9 cellular contexts compared by ENCODE assay signal in the genomic region with DNA sequence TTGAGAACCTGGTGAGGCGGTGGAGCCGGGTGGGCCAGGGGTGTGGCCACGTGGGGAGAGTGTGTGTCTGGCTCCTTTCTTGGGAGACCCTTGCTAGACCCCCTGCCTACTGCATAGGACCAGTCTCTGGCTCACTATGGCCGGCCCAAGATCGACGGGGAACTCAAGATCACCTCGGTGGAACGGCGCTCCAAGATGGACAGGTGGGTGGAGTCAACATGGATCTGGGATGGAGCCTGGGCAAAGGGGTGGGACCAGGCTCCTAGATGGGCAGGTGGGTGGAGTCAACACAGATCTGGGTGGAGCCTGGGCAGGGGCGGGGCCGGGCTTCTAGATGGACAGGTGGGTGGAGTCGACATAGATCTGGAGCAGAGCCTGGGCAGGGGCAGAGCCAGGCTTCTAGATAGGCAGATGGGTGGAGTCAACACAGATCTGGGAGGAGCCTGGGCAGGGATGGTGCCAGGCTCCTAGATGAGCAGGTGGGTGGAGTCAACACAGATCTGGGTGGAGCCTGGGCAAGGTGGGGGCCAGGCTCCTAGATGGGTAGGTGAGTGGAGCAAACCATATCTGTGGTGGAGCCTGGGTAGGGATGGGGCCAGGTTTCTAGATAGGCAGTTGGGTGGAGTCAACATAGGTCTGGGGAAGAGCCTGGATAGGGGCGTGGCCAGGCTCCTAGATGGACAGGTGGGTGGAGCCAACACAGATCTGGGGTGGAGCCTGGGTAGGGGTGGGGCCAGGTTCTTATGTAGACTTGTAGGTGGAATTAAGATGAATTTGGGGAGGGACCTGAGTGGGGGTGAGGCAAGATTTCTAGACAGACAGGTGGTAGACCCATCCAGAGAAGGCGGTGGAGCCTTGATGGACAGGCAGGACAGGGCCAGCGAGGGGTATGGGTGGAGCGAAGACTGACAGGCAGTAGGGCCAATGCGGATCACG. TPM values are rescaled to one million over a fixed set of nuclear protein-coding genes. Genes with fewer than 3 reads are reported as not detected.
A peak's percentile ranks its signal among the peaks of the same experiment; 100 is the strongest.
DNase-seq lines count a peak whose midpoint lies in the region; ATAC-seq, FAIRE-seq and TF ChIP-seq lines count a peak whose summit lies in the region.
"Had no signal": no experiment of that assay in that cellular context is flagged by ENCODE, and none has a peak within 500 bp of the region (broad histone marks: within the 10 kb centered on the region; RNA-seq: fewer than 3 reads in every experiment).

No MANE protein-coding gene starts in this region.

- TF ChIP-seq POLR2A in HepG2 (IDR thresholded peaks at IDR 0.05; ENCODE audit: insufficient read depth in 1 of 2, low read depth in 2 of 2, low read length in 2 of 2), result no peak

- H3K4me1 ChIP-seq in CD4-positive, CD25-positive, alpha-beta regulatory T cell (ENCODE audit: control insufficient read depth, insufficient read depth, low read length, poor library complexity, severe bottlenecking), result no peaks in the 10 kb centered on the region
- no peaks in the 10 kb centered on the region for H3K4me1 ChIP-seq in HepG2 (ENCODE audit: insufficient read depth, low read length)

- no peak overlapping the region for H3K4me2 ChIP-seq in HepG2 (ENCODE audit: low read depth, low read length)

- peak overlapping the region in 2 of 3 donors; percentile 47 to 87 for H3K27ac Mint-ChIP-seq in CD4-positive, CD25-positive, alpha-beta regulatory T cell
- H3K27ac Mint-ChIP-seq in memory B cell, result peak overlapping the region; percentile 60

- no TSS peak for BruUV-seq in HepG2 (replicated peaks; lab: Mats Ljungman, UMichigan)

- H3K36me3 ChIP-seq in CD4-positive, CD25-positive, alpha-beta regulatory T cell (ENCODE audit: control insufficient read depth, insufficient read depth, low read length), result peaks cover 82% of the 10 kb centered on the region
- no peaks in the 10 kb centered on the region for H3K36me3 ChIP-seq in HepG2 (replicated peaks in 1 of 2; ENCODE audit: control insufficient read depth in 1 of 2, insufficient read depth in 2 of 2, low read length in 2 of 2)

- no peaks in the 10 kb centered on the region for H3K9me3 ChIP-seq in CD4-positive, CD25-positive, alpha-beta regulatory T cell (ENCODE audit: control insufficient read depth in 2 of 2, low read length in 2 of 2)
- H3K9me3 ChIP-seq in HepG2 (ENCODE audit: low read length), result no peaks in the 10 kb centered on the region

- no peaks in the 10 kb centered on the region for H3K27me3 ChIP-seq in CD4-positive, CD25-positive, alpha-beta regulatory T cell (ENCODE audit: control insufficient read depth, insufficient read depth, low read length)
- H3K27me3 ChIP-seq in HepG2 (ENCODE audit: control insufficient read depth in 1 of 2, insufficient read depth in 2 of 2, low read length in 2 of 2), result peaks cover 0 to 5% of the 10 kb centered on the region in 2 experiments; a peak in 2 of 5 replicates

- CTCF ChIA-PET in HepG2 (lab: Yijun Ruan, JAX; ENCODE audit: low intra/inter-chr PET ratio, low total read pairs), result no interaction called here

- POLR2A ChIA-PET in HepG2 (lab: Yijun Ruan, JAX), result no interaction called here

- no peak for TF ChIP-seq RAD21 in HepG2 (CRISPR knock-in tag; IDR thresholded peaks at IDR 0.05)

- DNase-seq in CD4-positive, CD25-positive, alpha-beta regulatory T cell, result peak in 2 of 3 donors; percentile 6 to 55
- DNase-seq in HT-29 (ENCODE audit: low spot score), result peak; percentile 38
- DNase-seq in activated CD4-positive, alpha-beta T cell treated with anti-CD3 and anti-CD28 coated beads, Interleukin-2, amount 50 U/mL, for 48 hours, result peak; percentile 60 to 70
- no peak for DNase-seq in memory B cell (ENCODE audit: low spot score in 2 of 2)
- no peak for DNase-seq in HepG2 (ENCODE audit: low spot score)
- no peak for DNase-seq in NCI-H510A treated with DMSO at 0.1 percent for 48 hours (lab: John Stamatoyannopoulos, UW)
- no peak for DNase-seq in ACHN
- DNase-seq in GOT3 (lab: John Stamatoyannopoulos, UW), result no peak
- DNase-seq: left cardiac atrium had no signal

- in situ Hi-C loops in HepG2 (cut with HindIII; ENCODE audit: extremely low pct_ligation_motif_present, low pct_unique_long_range_greater_than_20kb), result no loop called here
- in situ Hi-C loops in ACHN (cut with HindIII; ENCODE audit: low pct_ligation_motif_present, low pct_unique_long_range_greater_than_20kb, low sequenced_read_pairs), result no loop called here

- H4K20me1 ChIP-seq in HepG2 (ENCODE audit: insufficient read depth, low read length), result no peaks in the 10 kb centered on the region

- intact Hi-C loops in HepG2 (cut with micrococcal nuclease; ENCODE audit: unreplicated experiment), result no loop called here

- H3K4me1 Mint-ChIP-seq in CD4-positive, CD25-positive, alpha-beta regulatory T cell, result peaks cover 0 to 5% (median 2%) of the 10 kb centered on the region in 4 donors
- peaks cover 16% of the 10 kb centered on the region for H3K4me1 Mint-ChIP-seq in memory B cell

- peaks cover 61% of the 10 kb centered on the region for H3K36me3 Mint-ChIP-seq in CD4-positive, CD25-positive, alpha-beta regulatory T cell
- H3K36me3 Mint-ChIP-seq in memory B cell, result peaks cover 62% of the 10 kb centered on the region

- H3K4me3 Mint-ChIP-seq in CD4-positive, CD25-positive, alpha-beta regulatory T cell, result no peak overlapping the region
- no peak overlapping the region for H3K4me3 Mint-ChIP-seq in memory B cell

- 64% methylated on average over 18 of the region's 18 CpGs for WGBS in HepG2 (ENCODE audit: low lambda C conversion rate)

- no peak overlapping the region for H3K9ac ChIP-seq in HepG2 (ENCODE audit: insufficient read depth, low read depth, low read length)

- no peak overlapping the region for H3K4me3 ChIP-seq in CD4-positive, CD25-positive, alpha-beta regulatory T cell (ENCODE audit: low read depth, low read length)
- H3K4me3 ChIP-seq in HepG2 (replicated peaks in 1 of 3; ENCODE audit: insufficient read depth in 1 of 3, low read depth in 2 of 3, low read length in 3 of 3), result no peak overlapping the region

- no peak for TF ChIP-seq EP300 in HepG2 (IDR thresholded peaks at IDR 0.05; ENCODE audit: low read depth in 2 of 2, low read length in 2 of 2)
- no peak for TF ChIP-seq EP300 in HepG2 (CRISPR knock-in tag; IDR thresholded peaks at IDR 0.05; ENCODE audit: borderline replicate concordance)

- no peak overlapping the region for H3K27ac ChIP-seq in CD4-positive, CD25-positive, alpha-beta regulatory T cell (ENCODE audit: insufficient read depth, low read length, poor library complexity, severe bottlenecking)
- no peak overlapping the region for H3K27ac ChIP-seq in HepG2 (ENCODE audit: extremely low read length, insufficient read depth, low read length)

- no peaks in the 10 kb centered on the region for H3K27me3 Mint-ChIP-seq in CD4-positive, CD25-positive, alpha-beta regulatory T cell
- H3K27me3 Mint-ChIP-seq in memory B cell, result no peaks in the 10 kb centered on the region

- no peak for TF ChIP-seq CTCF in HepG2 (CRISPR knock-in tag; IDR thresholded peaks at IDR 0.05)

- no peak overlapping the region for H2AFZ ChIP-seq in HepG2 (ENCODE audit: low read length)

- no peaks in the 10 kb centered on the region for H3K79me2 ChIP-seq in HepG2 (ENCODE audit: insufficient read depth, low read length)

- H3K9me3 Mint-ChIP-seq in CD4-positive, CD25-positive, alpha-beta regulatory T cell, result peaks cover 0 to 1% (median 0%) of the 10 kb centered on the region in 7 donors
- no peaks in the 10 kb centered on the region for H3K9me3 Mint-ChIP-seq in memory B cell

- FAIRE-seq in HepG2 (lab: Jason Lieb, UNC), result no peak

- ATAC-seq in CD4-positive, CD25-positive, alpha-beta regulatory T cell (ENCODE audit: low read depth in 2 of 2), result peak in 1 of 2 donors; percentile 50
- ATAC-seq in memory B cell (ENCODE audit: low read depth) (peak; percentile 62), HepG2 (no peak; the same call in 2 of the 3 replicates)

RNA-seq across cellular contexts. Expression of gene VAV1, which starts 56.5 kb away (rescaled TPM):
- 117 TPM for total RNA-seq in CD4-positive, CD25-positive, alpha-beta regulatory T cell
- 10 to 100 TPM; 14.8 to 24.2 (median 21.8) TPM for polyA plus RNA-seq in CD4-positive, CD25-positive, alpha-beta regulatory T cell
- total RNA-seq in HT-29 (2014; rRNA removed; shearing (Covaris generic)), result 0.15 and 0.57 TPM in 2 replicates
- not detected in 2 replicates for total RNA-seq in HepG2 (2016; rRNA removed; fragmentation: Illumina TruSeq; extraction: Trizol)
- not detected in 2 replicates for total RNA-seq in HepG2 (2016; cell fraction: cytosol; rRNA removed; fragmentation: Illumina TruSeq; extraction: Trizol; ENCODE audit: low read depth)
- total RNA-seq in HepG2 (2016; cell fraction: insoluble cytoplasmic fraction; rRNA removed; fragmentation: Illumina TruSeq; extraction: Trizol), result not detected in 2 replicates
- total RNA-seq in HepG2 (2016; cell fraction: membrane; rRNA removed; fragmentation: Illumina TruSeq; extraction: Trizol), result not detected in 2 replicates
- total RNA-seq in HepG2 (2016; cell fraction: nucleus; rRNA removed; fragmentation: Illumina TruSeq; extraction: Trizol), result not detected in 2 replicates
- polyA plus RNA-seq in HepG2 (2011; rRNA removed), result not detected in 2 replicates
- polyA plus RNA-seq in HepG2 (2011; cell fraction: cytosol; rRNA removed), result not detected in 2 replicates
- 0.05 TPM in 1 of 2 replicates, not detected in the other for polyA plus RNA-seq in HepG2 (2011; cell fraction: nucleus; rRNA removed)
- not detected in 2 replicates for polyA plus RNA-seq in HepG2 (2012)
- not detected in 2 replicates for polyA plus RNA-seq in HepG2 (2016; cell fraction: cytosol; fragmentation: Illumina TruSeq; extraction: Trizol; ENCODE audit: low read depth)
- not detected in 2 replicates for polyA plus RNA-seq in HepG2 (2016; cell fraction: insoluble cytoplasmic fraction; fragmentation: Illumina TruSeq; extraction: Trizol; ENCODE audit: low read depth)
- polyA plus RNA-seq in HepG2 (2016; cell fraction: membrane; fragmentation: Illumina TruSeq; extraction: Trizol; ENCODE audit: low read depth), result not detected in 2 replicates
- polyA plus RNA-seq in HepG2 (2016; cell fraction: nucleus; fragmentation: Illumina TruSeq; extraction: Trizol; ENCODE audit: insufficient read depth, low read depth), result not detected in 2 replicates
- not detected in 2 replicates for polyA minus RNA-seq in HepG2 (2011; rRNA and poly(A)+ RNA removed; ENCODE audit: low replicate concordance)
- not detected in 2 replicates for polyA minus RNA-seq in HepG2 (2011; cell fraction: cytosol; rRNA and poly(A)+ RNA removed)
- not detected in 2 replicates for polyA minus RNA-seq in HepG2 (2011; cell fraction: nucleus; rRNA and poly(A)+ RNA removed)

RNA-seq across cellular contexts. Expression of gene ADGRE1, which starts 58.4 kb away (rescaled TPM):
- 2.4 TPM for total RNA-seq in CD4-positive, CD25-positive, alpha-beta regulatory T cell
- 1 to 10 TPM in 3 of 4 donors, under 1 TPM in 1; 0.92 to 2.0 (median 1.2) TPM for polyA plus RNA-seq in CD4-positive, CD25-positive, alpha-beta regulatory T cell
- total RNA-seq in HT-29 (2014; rRNA removed; shearing (Covaris generic)), result not detected in 2 replicates
- total RNA-seq in HepG2 (2016; rRNA removed; fragmentation: Illumina TruSeq; extraction: Trizol), result not detected in 2 replicates
- not detected in 2 replicates for total RNA-seq in HepG2 (2016; cell fraction: cytosol; rRNA removed; fragmentation: Illumina TruSeq; extraction: Trizol; ENCODE audit: low read depth)
- total RNA-seq in HepG2 (2016; cell fraction: insoluble cytoplasmic fraction; rRNA removed; fragmentation: Illumina TruSeq; extraction: Trizol), result not detected in 2 replicates
- not detected in 2 replicates for total RNA-seq in HepG2 (2016; cell fraction: membrane; rRNA removed; fragmentation: Illumina TruSeq; extraction: Trizol)
- total RNA-seq in HepG2 (2016; cell fraction: nucleus; rRNA removed; fragmentation: Illumina TruSeq; extraction: Trizol), result not detected in 2 replicates
- not detected in 2 replicates for polyA plus RNA-seq in HepG2 (2011; rRNA removed)
- polyA plus RNA-seq in HepG2 (2011; cell fraction: cytosol; rRNA removed), result 0.01 TPM in 1 of 2 replicates, not detected in the other
- not detected in 2 replicates for polyA plus RNA-seq in HepG2 (2011; cell fraction: nucleus; rRNA removed)
- not detected in 2 replicates for polyA plus RNA-seq in HepG2 (2012)
- not detected in 2 replicates for polyA plus RNA-seq in HepG2 (2016; cell fraction: cytosol; fragmentation: Illumina TruSeq; extraction: Trizol; ENCODE audit: low read depth)
- not detected in 2 replicates for polyA plus RNA-seq in HepG2 (2016; cell fraction: insoluble cytoplasmic fraction; fragmentation: Illumina TruSeq; extraction: Trizol; ENCODE audit: low read depth)
- not detected in 2 replicates for polyA plus RNA-seq in HepG2 (2016; cell fraction: membrane; fragmentation: Illumina TruSeq; extraction: Trizol; ENCODE audit: low read depth)
- polyA plus RNA-seq in HepG2 (2016; cell fraction: nucleus; fragmentation: Illumina TruSeq; extraction: Trizol; ENCODE audit: insufficient read depth, low read depth), result not detected in 2 replicates
- 0.84 TPM in 1 of 2 replicates, not detected in the other for polyA minus RNA-seq in HepG2 (2011; rRNA and poly(A)+ RNA removed; ENCODE audit: low replicate concordance)
- not detected in 2 replicates for polyA minus RNA-seq in HepG2 (2011; cell fraction: cytosol; rRNA and poly(A)+ RNA removed)
- polyA minus RNA-seq in HepG2 (2011; cell fraction: nucleus; rRNA and poly(A)+ RNA removed), result not detected in 2 replicates

Comparison
In these comparisons a context has a peak if more than half of its experiments do, and no peak if none do; other contexts are left out.
1. DNase-seq: peak in CD4-positive, CD25-positive, alpha-beta regulatory T cell (2 of 3), HT-29 (single experiment) and activated CD4-positive, alpha-beta T cell treated with anti-CD3 and anti-CD28 coated beads, Interleukin-2, amount 50 U/mL, for 48 hours (2 of 2); none in memory B cell (0 of 2), HepG2 (single experiment), NCI-H510A treated with DMSO at 0.1 percent for 48 hours (single experiment), ACHN (single experiment) and GOT3 (single experiment).
2. RNA of gene VAV1, which starts 56.5 kb away (total RNA-seq): 117 TPM in CD4-positive, CD25-positive, alpha-beta regulatory T cell (single experiment); 0.15 to 0.57 TPM in HT-29 and not detected in HepG2; every median in the first group is over 10 times any median in the second.